ENCODE assay signal across 7 cellular contexts in genomic region chr20:33323236-33323635, GRCh38. TPM values are rescaled to one million over a fixed set of nuclear protein-coding genes. Genes with fewer than 3 reads are reported as not detected.
"Had no signal": no experiment of that assay in that cellular context is flagged by ENCODE, and none has a peak within 500 bp of the region (broad histone marks: within the 10 kb centered on the region; RNA-seq: fewer than 3 reads in every experiment).

No MANE protein-coding gene starts in this region.

- H3K4me3 ChIP-seq: GM23338 had no signal

- H3K4me1 Mint-ChIP-seq: GM23338 had no signal

- H2AFZ ChIP-seq: GM23338 had no signal

- H3K27ac ChIP-seq: HL-60 had no signal

- H3K36me3 Mint-ChIP-seq: IgD-negative memory B cell had no signal

- H3K4me3 Mint-ChIP-seq: GM23338, H9, IgD-negative memory B cell had no signal

- DNase-seq: H9, HCEC 1CT had no signal

- ATAC-seq: GM23338 had no signal

- H3K9me3 Mint-ChIP-seq: GM23338, H9 had no signal

- H3K27ac Mint-ChIP-seq: GM23338, IgD-negative memory B cell had no signal

- H3K4me2 ChIP-seq: GM23338 had no signal

RNA-seq across cellular contexts. Expression of gene BPIFB1, which starts 40.2 kb away (rescaled TPM):
- total RNA-seq: GM23338, H1, H9, HT1080 had no signal
- polyA plus RNA-seq: GM23338, H1, IgD-negative memory B cell had no signal
